ENCODE assay signal across 8 cellular contexts in the genomic region with DNA sequence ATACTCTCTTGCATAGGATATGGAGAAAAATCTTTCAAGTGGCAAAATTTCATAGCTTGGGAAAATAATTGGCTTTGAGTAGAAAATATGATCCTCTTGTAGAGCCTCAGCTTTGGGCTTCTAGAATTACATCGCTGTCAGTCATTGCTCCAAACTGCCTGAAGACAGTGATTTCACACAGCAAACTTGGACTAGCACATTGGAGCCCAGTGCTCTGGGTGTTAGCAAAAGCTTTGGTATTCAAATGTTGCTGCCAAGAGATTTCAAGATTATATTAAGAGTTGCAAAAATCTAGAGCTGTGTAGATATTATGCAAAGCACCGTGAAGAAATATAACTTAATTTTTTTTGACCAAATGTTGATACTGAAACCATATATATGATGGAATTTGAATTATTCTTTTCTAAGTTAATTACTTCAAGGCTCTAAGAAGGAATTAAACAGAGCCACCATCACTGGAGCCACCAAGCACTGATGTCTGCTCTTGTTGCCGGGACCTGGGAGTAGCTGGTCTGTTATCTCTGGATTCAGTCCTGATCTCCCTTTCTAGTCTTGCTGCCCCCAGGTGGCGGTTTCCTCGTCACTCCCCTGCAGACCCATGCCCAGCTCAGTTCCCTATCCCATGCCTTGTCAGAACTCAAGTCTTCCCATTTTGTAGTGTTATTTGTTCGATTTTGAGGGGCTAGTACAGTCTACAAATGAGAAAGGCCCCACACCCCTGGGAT.
DNase-seq lines count a peak whose midpoint lies in the region; ATAC-seq and TF ChIP-seq lines count a peak whose summit lies in the region.

No MANE protein-coding gene starts in this region.

- peaks cover 3% of the 10 kb centered on the region for H3K36me3 Mint-ChIP-seq in endothelial cell (ENCODE audit: low read depth, unreplicated experiment)
- H3K36me3 Mint-ChIP-seq in progenitor cell of endocrine pancreas (ENCODE audit: insufficient read depth) = no peaks in the 10 kb centered on the region
- no peaks in the 10 kb centered on the region for H3K36me3 Mint-ChIP-seq in activated T-helper 1 cell treated with anti-CD3 and anti-CD28 coated beads, Interleukin-12 subunit alpha, Interleukin-12 subunit beta, Interleukin-2, Interleukin-4 antibody, amounts not matched to agents 30 ng/mL and 10 ng/mL and 1 ng/mL, durations not matched to agents 14 hours and 24 hours and 36 hours (ENCODE audit: low read depth)

- intact Hi-C loops in activated T-helper 1 cell treated with anti-CD3 and anti-CD28 coated beads, Interleukin-12 subunit alpha, Interleukin-12 subunit beta, Interleukin-2, Interleukin-4 antibody, amounts not matched to agents 30 ng/mL and 10 ng/mL and 1 ng/mL, durations not matched to agents 14 hours and 24 hours and 36 hours (cut with micrococcal nuclease) = no loop called here

- no peak for ATAC-seq in GM21619 (IDR thresholded peaks at IDR 0.05; ENCODE audit: unreplicated experiment)

- H3K27me3 Mint-ChIP-seq in endothelial cell (ENCODE audit: unreplicated experiment) (no peaks in the 10 kb centered on the region), progenitor cell of endocrine pancreas (peaks cover 7% of the 10 kb centered on the region)
- no peaks in the 10 kb centered on the region for H3K27me3 Mint-ChIP-seq in activated T-helper 1 cell treated with anti-CD3 and anti-CD28 coated beads, Interleukin-12 subunit alpha, Interleukin-12 subunit beta, Interleukin-2, Interleukin-4 antibody, amounts not matched to agents 30 ng/mL and 10 ng/mL and 1 ng/mL, durations not matched to agents 14 hours and 24 hours and 36 hours (ENCODE audit: insufficient read depth)

- H3K27ac Mint-ChIP-seq in endothelial cell (ENCODE audit: unreplicated experiment) = no peak overlapping the region
- H3K27ac Mint-ChIP-seq in progenitor cell of endocrine pancreas = no peak overlapping the region
- H3K27ac Mint-ChIP-seq in activated T-helper 1 cell treated with anti-CD3 and anti-CD28 coated beads, Interleukin-12 subunit alpha, Interleukin-12 subunit beta, Interleukin-2, Interleukin-4 antibody, amounts not matched to agents 30 ng/mL and 10 ng/mL and 1 ng/mL, durations not matched to agents 14 hours and 24 hours and 36 hours = no peak overlapping the region

- H3K4me3 Mint-ChIP-seq in endothelial cell (ENCODE audit: unreplicated experiment) (no peak overlapping the region), progenitor cell of endocrine pancreas (ENCODE audit: low read depth) (no peak overlapping the region)
- H3K4me3 Mint-ChIP-seq in activated T-helper 1 cell treated with anti-CD3 and anti-CD28 coated beads, Interleukin-12 subunit alpha, Interleukin-12 subunit beta, Interleukin-2, Interleukin-4 antibody, amounts not matched to agents 30 ng/mL and 10 ng/mL and 1 ng/mL, durations not matched to agents 14 hours and 24 hours and 36 hours = no peak overlapping the region

- H3K4me1 Mint-ChIP-seq in endothelial cell (ENCODE audit: unreplicated experiment) (no peaks in the 10 kb centered on the region), progenitor cell of endocrine pancreas (ENCODE audit: low read depth) (no peaks in the 10 kb centered on the region)
- H3K4me1 Mint-ChIP-seq in activated T-helper 1 cell treated with anti-CD3 and anti-CD28 coated beads, Interleukin-12 subunit alpha, Interleukin-12 subunit beta, Interleukin-2, Interleukin-4 antibody, amounts not matched to agents 30 ng/mL and 10 ng/mL and 1 ng/mL, durations not matched to agents 14 hours and 24 hours and 36 hours (ENCODE audit: low read depth) = no peaks in the 10 kb centered on the region

- no peaks in the 10 kb centered on the region for H3K9me3 Mint-ChIP-seq in endothelial cell (ENCODE audit: unreplicated experiment)
- peaks cover 15% of the 10 kb centered on the region for H3K9me3 Mint-ChIP-seq in progenitor cell of endocrine pancreas (ENCODE audit: low read depth)
- peaks cover 26% of the 10 kb centered on the region for H3K9me3 Mint-ChIP-seq in activated T-helper 1 cell treated with anti-CD3 and anti-CD28 coated beads, Interleukin-12 subunit alpha, Interleukin-12 subunit beta, Interleukin-2, Interleukin-4 antibody, amounts not matched to agents 30 ng/mL and 10 ng/mL and 1 ng/mL, durations not matched to agents 14 hours and 24 hours and 36 hours

- DNase-seq in DMS53 (lab: John Stamatoyannopoulos, UW) (peak; percentile 21), DMS53 treated with DMSO at 0.1 percent for 48 hours (lab: John Stamatoyannopoulos, UW; ENCODE audit: unreplicated experiment) (no peak), NCI-H82 (lab: John Stamatoyannopoulos, UW) (peak; percentile 60), endothelial cell (ENCODE audit: low spot score) (peak; percentile 53), progenitor cell of endocrine pancreas (ENCODE audit: low spot score, unreplicated experiment) (no peak), amygdala (lab: John Stamatoyannopoulos, UW) (no peak)
- no peak for DNase-seq in activated T-helper 1 cell treated with anti-CD3 and anti-CD28 coated beads, Interleukin-12 subunit alpha, Interleukin-12 subunit beta, Interleukin-2, Interleukin-4 antibody, amounts not matched to agents 30 ng/mL and 10 ng/mL and 1 ng/mL, durations not matched to agents 14 hours and 24 hours and 36 hours (ENCODE audit: low spot score)

- TF ChIP-seq CTCF in endothelial cell (IDR thresholded peaks at IDR 0.05; ENCODE audit: unreplicated experiment) (no peak), progenitor cell of endocrine pancreas (IDR thresholded peaks at IDR 0.05; ENCODE audit: unreplicated experiment) (peak; percentile 38)

Comparison
In these comparisons a context has a peak if more than half of its experiments do, and no peak if none do; other contexts are left out.
1. DNase-seq: peak in DMS53 (single experiment), NCI-H82 (single experiment) and endothelial cell (single experiment); none in DMS53 treated with DMSO at 0.1 percent for 48 hours (single experiment), progenitor cell of endocrine pancreas (single experiment), amygdala (0 of 56) and activated T-helper 1 cell treated with anti-CD3 and anti-CD28 coated beads, Interleukin-12 subunit alpha, Interleukin-12 subunit beta, Interleukin-2, Interleukin-4 antibody, amounts not matched to agents 30 ng/mL and 10 ng/mL and 1 ng/mL, durations not matched to agents 14 hours and 24 hours and 36 hours (single experiment).